Comparison of ENCODE assay signal across 15 cellular contexts in genomic region chr6:152062476-152062875, GRCh38.
DNase-seq lines count a peak whose midpoint lies in the region; ATAC-seq and TF ChIP-seq lines count a peak whose summit lies in the region.
"Had no signal": no experiment of that assay in that cellular context is flagged by ENCODE, and none has a peak within 500 bp of the region (broad histone marks: within the 10 kb centered on the region; RNA-seq: fewer than 3 reads in every experiment).

No MANE protein-coding gene starts in this region.

- no peaks in the 10 kb centered on the region for H3K36me3 ChIP-seq in right atrium auricular region
- H3K36me3 ChIP-seq in adrenal gland (replicated peaks in 1 of 2): no peaks in the 10 kb centered on the region
- H3K36me3 ChIP-seq in thoracic aorta: no peaks in the 10 kb centered on the region

- TF ChIP-seq CTCF in right atrium auricular region (IDR thresholded peaks at IDR 0.05) (no peak), adrenal gland (IDR thresholded peaks at IDR 0.05) (no peak), thoracic aorta (IDR thresholded peaks at IDR 0.05) (no peak)

- no peak overlapping the region for H3K27ac Mint-ChIP-seq in T-helper 17 cell
- H3K27ac Mint-ChIP-seq: B cell; CD4-positive, CD25-positive, alpha-beta regulatory T cell; CD8-positive, alpha-beta memory T cell; H9 had no signal

- H3K4me1 Mint-ChIP-seq in T-helper 17 cell: peaks cover 2% of the 10 kb centered on the region
- H3K4me1 Mint-ChIP-seq: B cell; CD8-positive, alpha-beta memory T cell had no signal

- no peak for DNase-seq in Right ventricle myocardium inferior (ENCODE audit: missing footprints)
- DNase-seq in right atrium auricular region (ENCODE audit: low spot score): no peak
- DNase-seq in adrenal gland: no peak
- no peak for DNase-seq in thoracic aorta (ENCODE audit: low spot score)
- no peak for DNase-seq in T-helper 17 cell
- DNase-seq: CD4-positive, CD25-positive, alpha-beta regulatory T cell; CD8-positive, alpha-beta memory T cell; COR-L47; DMS 273 treated with DMSO at 0.1 percent for 48 hours; H9; IMR-90 had no signal

- WGBS in adrenal gland, 4 donors: 59 to 82% (median 67%) methylated on average over 5 of the region's 5 CpGs

- no peaks in the 10 kb centered on the region for H3K36me3 Mint-ChIP-seq in T-helper 17 cell (ENCODE audit: low read depth)

- H3K27me3 ChIP-seq in right atrium auricular region (no peaks in the 10 kb centered on the region), adrenal gland (no peaks in the 10 kb centered on the region), thoracic aorta (replicated peaks; ENCODE audit: insufficient read depth) (no peaks in the 10 kb centered on the region)
- H3K27me3 ChIP-seq: BLaER1 treated with 17β-estradiol and CSF1 and Interleukin-3, amounts not matched to agents 10 nM and 100 nM had no signal

- intact Hi-C loops in Right ventricle myocardium inferior (cut with DNase I) (no loop called here), adrenal gland (cut with DNase I) (no loop called here)

- H3K27ac ChIP-seq in right atrium auricular region: no peak overlapping the region
- peak overlapping the region in 3 of 5 donors; percentile 65 to 83 (median 72) for H3K27ac ChIP-seq in adrenal gland
- H3K27ac ChIP-seq in thoracic aorta: peak overlapping the region; percentile 41 to 54
- H3K27ac ChIP-seq: BLaER1 treated with 17β-estradiol and CSF1 and Interleukin-3, amounts not matched to agents 10 nM and 100 nM; HL-60 had no signal

- peaks cover 32% of the 10 kb centered on the region for H3K27me3 Mint-ChIP-seq in T-helper 17 cell
- H3K27me3 Mint-ChIP-seq: B cell; CD4-positive, CD25-positive, alpha-beta regulatory T cell had no signal

- H3K4me3 ChIP-seq in right atrium auricular region: no peak overlapping the region
- H3K4me3 ChIP-seq in adrenal gland: no peak overlapping the region
- no peak overlapping the region for H3K4me3 ChIP-seq in thoracic aorta
- H3K4me3 ChIP-seq: BLaER1 treated with 17β-estradiol and CSF1 and Interleukin-3, amounts not matched to agents 10 nM and 100 nM had no signal

- ATAC-seq in Right ventricle myocardium inferior (peak; percentile 28), thoracic aorta (ENCODE audit: insufficient number of reproducible peaks, low FRiP score, low read depth) (no peak), T-helper 17 cell (no peak), HG03095 (IDR thresholded peaks at IDR 0.05; ENCODE audit: unreplicated experiment) (no peak)

- no peak for TF ChIP-seq POLR2A in adrenal gland (IDR thresholded peaks at IDR 0.05)

- no peak overlapping the region for H3K4me3 Mint-ChIP-seq in T-helper 17 cell
- H3K4me3 Mint-ChIP-seq: B cell; CD4-positive, CD25-positive, alpha-beta regulatory T cell; CD8-positive, alpha-beta memory T cell; H9 had no signal

- H3K4me1 ChIP-seq in right atrium auricular region: no peaks in the 10 kb centered on the region
- peaks cover 4 to 13% of the 10 kb centered on the region in 2 donors for H3K4me1 ChIP-seq in adrenal gland (replicated peaks in 1 of 2)
- H3K4me1 ChIP-seq in thoracic aorta (ENCODE audit: control insufficient read depth in 1 of 2, low read depth in 2 of 2): peaks cover 4 to 20% of the 10 kb centered on the region in 2 donors
- H3K4me1 ChIP-seq: BLaER1 treated with 17β-estradiol and CSF1 and Interleukin-3, amounts not matched to agents 10 nM and 100 nM had no signal

- no peaks in the 10 kb centered on the region for H3K9me3 ChIP-seq in right atrium auricular region
- H3K9me3 ChIP-seq in adrenal gland (replicated peaks in 1 of 3): no peaks in the 10 kb centered on the region
- no peaks in the 10 kb centered on the region for H3K9me3 ChIP-seq in thoracic aorta
- no peaks in the 10 kb centered on the region for H3K9me3 ChIP-seq in T-helper 17 cell (ENCODE audit: control insufficient read depth, low read length, poor library complexity, severe bottlenecking)
- H3K9me3 ChIP-seq: BLaER1 treated with 17β-estradiol and CSF1 and Interleukin-3, amounts not matched to agents 10 nM and 100 nM had no signal

Comparison
In these comparisons a context has a peak if more than half of its experiments do, and no peak if none do; other contexts are left out.
1. H3K27ac ChIP-seq: peak in adrenal gland (3 of 5) and thoracic aorta (2 of 2); none in right atrium auricular region (0 of 2).